In genomic region chr16:30554933-30555847, GRCh38 we compare ENCODE assay signal across 17 cellular contexts. TPM values are rescaled to one million over a fixed set of nuclear protein-coding genes. Genes with fewer than 3 reads are reported as not detected.
A peak's percentile ranks its signal among the peaks of the same experiment; 100 is the strongest.
DNase-seq lines count a peak whose midpoint lies in the region; ATAC-seq, FAIRE-seq and TF ChIP-seq lines count a peak whose summit lies in the region.
"Had no signal": no experiment of that assay in that cellular context is flagged by ENCODE, and none has a peak within 500 bp of the region (broad histone marks: within the 10 kb centered on the region; RNA-seq: fewer than 3 reads in every experiment).

No MANE protein-coding gene starts in this region.

- H3K9me3 Mint-ChIP-seq in stimulated activated effector memory CD8-positive, alpha-beta T cell treated with anti-CD3 and anti-CD28 coated beads, Interleukin-12 subunit alpha, Interleukin-12 subunit beta, amount 100 ng/mL, for 72 hours: no peaks in the 10 kb centered on the region
- H3K9me3 Mint-ChIP-seq: CD4-positive, alpha-beta memory T cell had no signal

- H3K4me2 ChIP-seq in endothelial cell of umbilical vein (ENCODE audit: insufficient read depth, low read length): no peak overlapping the region

- FAIRE-seq in endothelial cell of umbilical vein (lab: Jason Lieb, UNC): no peak
- FAIRE-seq: D721Med, GM12892, GM19239, RCC 7860 had no signal

- no peaks in the 10 kb centered on the region for H3K9me3 ChIP-seq in left ventricle myocardium inferior (replicated peaks)
- no peaks in the 10 kb centered on the region for H3K9me3 ChIP-seq in right atrium auricular region
- H3K9me3 ChIP-seq in endothelial cell of umbilical vein (replicated peaks; ENCODE audit: control insufficient read depth, insufficient read depth, low read length): no peaks in the 10 kb centered on the region
- H3K9me3 ChIP-seq: HAP-1 had no signal

- H3K4me3 ChIP-seq in left ventricle myocardium inferior: no peak overlapping the region
- no peak overlapping the region for H3K4me3 ChIP-seq in right atrium auricular region
- no peak overlapping the region for H3K4me3 ChIP-seq in endothelial cell of umbilical vein (replicated peaks in 1 of 3; ENCODE audit: insufficient read depth in 1 of 3, low read depth in 1 of 3, low read length in 3 of 3)
- H3K4me3 ChIP-seq: HAP-1 had no signal

- H3K36me3 Mint-ChIP-seq in stimulated activated effector memory CD8-positive, alpha-beta T cell treated with anti-CD3 and anti-CD28 coated beads, Interleukin-12 subunit alpha, Interleukin-12 subunit beta, amount 100 ng/mL, for 72 hours: peaks cover 69% of the 10 kb centered on the region

- H3K27ac Mint-ChIP-seq in stimulated activated effector memory CD8-positive, alpha-beta T cell treated with anti-CD3 and anti-CD28 coated beads, Interleukin-12 subunit alpha, Interleukin-12 subunit beta, amount 100 ng/mL, for 72 hours: peak overlapping the region; percentile 97

- peaks cover 57% of the 10 kb centered on the region for H3K4me1 Mint-ChIP-seq in stimulated activated effector memory CD8-positive, alpha-beta T cell treated with anti-CD3 and anti-CD28 coated beads, Interleukin-12 subunit alpha, Interleukin-12 subunit beta, amount 100 ng/mL, for 72 hours

- no peak for TF ChIP-seq POLR2A in endothelial cell of umbilical vein (IDR thresholded peaks at IDR 0.05; ENCODE audit: low read depth, low read length)

- H3K4me3 Mint-ChIP-seq in stimulated activated effector memory CD8-positive, alpha-beta T cell treated with anti-CD3 and anti-CD28 coated beads, Interleukin-12 subunit alpha, Interleukin-12 subunit beta, amount 100 ng/mL, for 72 hours: no peak overlapping the region

- no peaks in the 10 kb centered on the region for H3K9me1 ChIP-seq in endothelial cell of umbilical vein (replicated peaks; ENCODE audit: control insufficient read depth, extremely low read depth, insufficient read depth, low read length)

- peaks cover 23% of the 10 kb centered on the region for H3K79me2 ChIP-seq in endothelial cell of umbilical vein (ENCODE audit: control insufficient read depth, insufficient read depth, low read length)

- CTCF ChIA-PET in endothelial cell of umbilical vein (lab: Charles Lee): interaction anchor here (1.2 kb wide), 1 partner anchor 20 kb away, joined by 3 read pairs; the partner anchor contains the start of gene ZNF747

- POLR2A ChIA-PET in endothelial cell of umbilical vein (lab: Charles Lee): no interaction called here

- H3K9ac ChIP-seq in endothelial cell of umbilical vein (replicated peaks; ENCODE audit: extremely low read depth, insufficient read depth, low read length): no peak overlapping the region

- no peaks in the 10 kb centered on the region for H4K20me1 ChIP-seq in endothelial cell of umbilical vein (replicated peaks; ENCODE audit: control insufficient read depth, extremely low read depth, insufficient read depth, low read length)

- H2AFZ ChIP-seq in endothelial cell of umbilical vein (ENCODE audit: low read depth, low read length): no peak overlapping the region

- BruUV-seq in endothelial cell of umbilical vein (replicated peaks; lab: Mats Ljungman, UMichigan): no TSS peak

- intact Hi-C loops in left ventricle myocardium inferior (cut with micrococcal nuclease) (no loop called here), endothelial cell of umbilical vein (cut with micrococcal nuclease) (no loop called here)

- no peaks in the 10 kb centered on the region for H3K27me3 ChIP-seq in left ventricle myocardium inferior (ENCODE audit: low read depth)
- H3K27me3 ChIP-seq in right atrium auricular region: no peaks in the 10 kb centered on the region
- H3K27me3 ChIP-seq in endothelial cell of umbilical vein (ENCODE audit: control insufficient read depth in 2 of 2, insufficient read depth in 2 of 2, low read length in 2 of 2): no peaks in the 10 kb centered on the region

- TF ChIP-seq CTCF in left ventricle myocardium inferior (IDR thresholded peaks at IDR 0.05; ENCODE audit: borderline replicate concordance): no peak
- no peak for TF ChIP-seq CTCF in right atrium auricular region (IDR thresholded peaks at IDR 0.05)
- TF ChIP-seq CTCF in endothelial cell of umbilical vein (IDR thresholded peaks at IDR 0.05; ENCODE audit: extremely low read depth in 1 of 2, insufficient read depth in 1 of 2, low read depth in 1 of 2, low read length in 2 of 2): no peak

- H3K27ac ChIP-seq in left ventricle myocardium inferior (replicated peaks) (peak overlapping the region; percentile 79), right atrium auricular region (peak overlapping the region in 1 of 2 donors; percentile 27), endothelial cell of umbilical vein (ENCODE audit: insufficient read depth, low read depth, low read length) (peak overlapping the region; percentile 55)

- no peak for DNase-seq in left ventricle myocardium inferior
- DNase-seq in right atrium auricular region (ENCODE audit: low spot score): no peak
- DNase-seq in endothelial cell of umbilical vein (ENCODE audit: low read depth, low spot score): no peak
- DNase-seq in stimulated activated effector memory CD8-positive, alpha-beta T cell treated with anti-CD3 and anti-CD28 coated beads, Interleukin-12 subunit alpha, Interleukin-12 subunit beta, amount 100 ng/mL, for 72 hours (ENCODE audit: low spot score in 2 of 2): no peak
- DNase-seq in DMS 273 treated with DMSO at 0.1 percent for 48 hours (lab: John Stamatoyannopoulos, UW): no peak
- DNase-seq: CD4-positive, alpha-beta memory T cell; DND-41; GDM1; NCI-H1436 treated with DMSO at 0.1 percent for 48 hours; NCI-H2081 treated with DMSO at 0.1 percent for 48 hours; SHP77 treated with DMSO at 0.1 percent for 48 hours had no signal

- peaks cover 81% of the 10 kb centered on the region for H3K4me1 ChIP-seq in left ventricle myocardium inferior
- peaks cover 0 to 53% of the 10 kb centered on the region in 2 donors for H3K4me1 ChIP-seq in right atrium auricular region
- H3K4me1 ChIP-seq in endothelial cell of umbilical vein (ENCODE audit: control insufficient read depth, extremely low read depth, insufficient read depth, low read length): peaks cover 8% of the 10 kb centered on the region

- peaks cover 30% of the 10 kb centered on the region for H3K36me3 ChIP-seq in left ventricle myocardium inferior
- H3K36me3 ChIP-seq in right atrium auricular region: peaks cover 16% of the 10 kb centered on the region
- peaks cover 3 to 9% of the 10 kb centered on the region in 2 experiments for H3K36me3 ChIP-seq in endothelial cell of umbilical vein (ENCODE audit: control insufficient read depth in 2 of 2, extremely low read depth in 1 of 2, insufficient read depth in 2 of 2, low read length in 2 of 2)

- dilution Hi-C loops in endothelial cell of umbilical vein (cut with MboI; ENCODE audit: extremely low pct_ligation_motif_present, low sequenced_read_pairs): no loop called here

- no peak for ATAC-seq in stimulated activated effector memory CD8-positive, alpha-beta T cell treated with anti-CD3 and anti-CD28 coated beads, Interleukin-12 subunit alpha, Interleukin-12 subunit beta, amount 100 ng/mL, for 72 hours
- no peak for ATAC-seq in GM18873 (IDR thresholded peaks at IDR 0.05; ENCODE audit: low FRiP score, unreplicated experiment)

RNA-seq across cellular contexts. Expression of gene ZNF764, which starts 3.0 kb away (rescaled TPM):
- total RNA-seq in left ventricle myocardium inferior (8.9 TPM), right atrium auricular region (10 to 100 TPM; 12.0 to 16.9 TPM), endothelial cell of umbilical vein (10.7 and 12.1 TPM in 2 replicates)
- polyA plus RNA-seq in endothelial cell of umbilical vein: 5.0 and 7.9 TPM in 2 replicates
- polyA plus RNA-seq in endothelial cell of umbilical vein (2011; cell fraction: cytosol; rRNA removed): 3.0 and 3.9 TPM in 2 replicates
- polyA plus RNA-seq in endothelial cell of umbilical vein (2011; cell fraction: nucleus; rRNA removed): 5.8 and 6.2 TPM in 2 replicates
- 3.8 and 4.2 TPM in 2 replicates for polyA plus RNA-seq in endothelial cell of umbilical vein (2012)
- 4.8 and 5.0 TPM in 2 replicates for polyA minus RNA-seq in endothelial cell of umbilical vein
- polyA minus RNA-seq in endothelial cell of umbilical vein (2011; cell fraction: cytosol; rRNA and poly(A)+ RNA removed): 5.7 TPM
- 3.6 and 4.1 TPM in 2 replicates for polyA minus RNA-seq in endothelial cell of umbilical vein (2011; cell fraction: nucleus; rRNA and poly(A)+ RNA removed)

RNA-seq across cellular contexts. Expression of gene ZNF688, which starts 16.3 kb away (rescaled TPM):
- total RNA-seq in left ventricle myocardium inferior (10.8 TPM), right atrium auricular region (10 to 100 TPM in 1 of 2 donors, 1 to 10 TPM in 1; 9.6 to 13.5 TPM), endothelial cell of umbilical vein (10.5 and 10.9 TPM in 2 replicates)
- 5.4 and 7.5 TPM in 2 replicates for polyA plus RNA-seq in endothelial cell of umbilical vein
- polyA plus RNA-seq in endothelial cell of umbilical vein (2011; cell fraction: cytosol; rRNA removed): 3.2 and 6.2 TPM in 2 replicates
- 10.7 and 12.9 TPM in 2 replicates for polyA plus RNA-seq in endothelial cell of umbilical vein (2011; cell fraction: nucleus; rRNA removed)
- polyA plus RNA-seq in endothelial cell of umbilical vein (2012): 5.1 and 5.5 TPM in 2 replicates
- 1.5 and 2.4 TPM in 2 replicates for polyA minus RNA-seq in endothelial cell of umbilical vein
- polyA minus RNA-seq in endothelial cell of umbilical vein (2011; cell fraction: cytosol; rRNA and poly(A)+ RNA removed): 1.3 TPM
- 2.4 and 3.9 TPM in 2 replicates for polyA minus RNA-seq in endothelial cell of umbilical vein (2011; cell fraction: nucleus; rRNA and poly(A)+ RNA removed)

RNA-seq across cellular contexts. Expression of gene ZNF747, which starts 20.5 kb away (rescaled TPM):
- total RNA-seq in left ventricle myocardium inferior (8.9 TPM), right atrium auricular region (10 to 100 TPM; 13.3 to 16.2 TPM), endothelial cell of umbilical vein (7.2 and 8.6 TPM in 2 replicates)
- 6.4 and 7.0 TPM in 2 replicates for polyA plus RNA-seq in endothelial cell of umbilical vein
- 4.4 and 5.2 TPM in 2 replicates for polyA plus RNA-seq in endothelial cell of umbilical vein (2011; cell fraction: cytosol; rRNA removed)
- 3.4 and 3.9 TPM in 2 replicates for polyA plus RNA-seq in endothelial cell of umbilical vein (2011; cell fraction: nucleus; rRNA removed)
- 2.3 and 3.0 TPM in 2 replicates for polyA plus RNA-seq in endothelial cell of umbilical vein (2012)
- polyA minus RNA-seq in endothelial cell of umbilical vein: 4.7 and 5.0 TPM in 2 replicates
- polyA minus RNA-seq in endothelial cell of umbilical vein (2011; cell fraction: cytosol; rRNA and poly(A)+ RNA removed): 6.6 TPM
- 4.0 and 4.6 TPM in 2 replicates for polyA minus RNA-seq in endothelial cell of umbilical vein (2011; cell fraction: nucleus; rRNA and poly(A)+ RNA removed)

RNA-seq across cellular contexts. Expression of gene ZNF768, which starts 28.8 kb away (rescaled TPM):
- total RNA-seq in left ventricle myocardium inferior (61.1 TPM), right atrium auricular region (10 to 100 TPM; 41.1 to 51.4 TPM), endothelial cell of umbilical vein (24.7 and 25.1 TPM in 2 replicates)
- polyA plus RNA-seq in endothelial cell of umbilical vein: 24.2 and 35.2 TPM in 2 replicates
- polyA plus RNA-seq in endothelial cell of umbilical vein (2011; cell fraction: cytosol; rRNA removed): 19.2 and 23.6 TPM in 2 replicates
- 17.9 and 19.2 TPM in 2 replicates for polyA plus RNA-seq in endothelial cell of umbilical vein (2011; cell fraction: nucleus; rRNA removed)
- polyA plus RNA-seq in endothelial cell of umbilical vein (2012): 14.8 and 22.0 TPM in 2 replicates
- 8.2 and 10.7 TPM in 2 replicates for polyA minus RNA-seq in endothelial cell of umbilical vein
- 23.0 TPM for polyA minus RNA-seq in endothelial cell of umbilical vein (2011; cell fraction: cytosol; rRNA and poly(A)+ RNA removed)
- polyA minus RNA-seq in endothelial cell of umbilical vein (2011; cell fraction: nucleus; rRNA and poly(A)+ RNA removed): 4.7 and 7.5 TPM in 2 replicates

RNA-seq across cellular contexts. Expression of gene ZNF785, which starts 30.3 kb away (rescaled TPM):
- 7.1 TPM for total RNA-seq in left ventricle myocardium inferior
- 1 to 10 TPM; 5.5 to 6.0 TPM for total RNA-seq in right atrium auricular region
- total RNA-seq in endothelial cell of umbilical vein: 17.6 and 21.9 TPM in 2 replicates
- 7.8 and 9.7 TPM in 2 replicates for polyA plus RNA-seq in endothelial cell of umbilical vein
- polyA plus RNA-seq in endothelial cell of umbilical vein (2011; cell fraction: cytosol; rRNA removed): 6.2 and 8.2 TPM in 2 replicates
- 20.8 and 22.6 TPM in 2 replicates for polyA plus RNA-seq in endothelial cell of umbilical vein (2011; cell fraction: nucleus; rRNA removed)
- 5.8 and 6.4 TPM in 2 replicates for polyA plus RNA-seq in endothelial cell of umbilical vein (2012)
- polyA minus RNA-seq in endothelial cell of umbilical vein: 9.4 and 9.6 TPM in 2 replicates
- 4.3 TPM for polyA minus RNA-seq in endothelial cell of umbilical vein (2011; cell fraction: cytosol; rRNA and poly(A)+ RNA removed)
- polyA minus RNA-seq in endothelial cell of umbilical vein (2011; cell fraction: nucleus; rRNA and poly(A)+ RNA removed): 8.6 and 9.5 TPM in 2 replicates
